Comparison of ENCODE assay signal across 2 cellular contexts in genomic region chr2:100756704-100757103, GRCh38.
TF ChIP-seq lines count a peak whose summit lies in the region.

No MANE protein-coding gene starts in this region.

TF ChIP-seq in SK-N-SH, 30 proteins besides CTCF, POLR2A, EP300 and RAD21 (continued from another document):
- no peak for TF ChIP-seq IRF3 (IDR thresholded peaks at IDR 0.05; ENCODE audit: low read depth, low read length)
- no peak for TF ChIP-seq ZBTB33 (IDR thresholded peaks at IDR 0.05; ENCODE audit: borderline replicate concordance, low read depth)
TF ChIP-seq in SK-N-SH: peak in this region for 6.

TF ChIP-seq in SK-N-SH treated with all-trans-retinoic acid at 6 μM for 48 hours, 23 proteins besides CTCF, POLR2A, EP300 and RAD21 (continued from another document):
- TF ChIP-seq TSHZ2 (CRISPR knock-in tag; IDR thresholded peaks at IDR 0.05) (no peak), BACH2 (CRISPR knock-in tag; IDR thresholded peaks at IDR 0.05; ENCODE audit: borderline replicate concordance) (no peak), ISL1 (CRISPR knock-in tag; IDR thresholded peaks at IDR 0.05) (no peak), ZNF565 (CRISPR knock-in tag; conservative IDR thresholded peaks at IDR 0.05; ENCODE audit: low read depth) (no peak), ZC3H10 (CRISPR knock-in tag; IDR thresholded peaks at IDR 0.05) (no peak)
TF ChIP-seq in SK-N-SH treated with all-trans-retinoic acid at 6 μM for 48 hours: peak in this region for 0.
